ENCODE assay signal across 12 cellular contexts in genomic region chr10:8043569-8044306, GRCh38. TPM values are rescaled to one million over a fixed set of nuclear protein-coding genes. Genes with fewer than 3 reads are reported as not detected.
DNase-seq lines count a peak whose midpoint lies in the region; ATAC-seq, FAIRE-seq and TF ChIP-seq lines count a peak whose summit lies in the region.
"Had no signal": no experiment of that assay in that cellular context is flagged by ENCODE, and none has a peak within 500 bp of the region (broad histone marks: within the 10 kb centered on the region; RNA-seq: fewer than 3 reads in every experiment).

No MANE protein-coding gene starts in this region.

- H3K4me1 ChIP-seq in HUES48 (ENCODE audit: control insufficient read depth, insufficient read depth, low read length) = peaks cover 70% of the 10 kb centered on the region

- DNase-seq in ELF-1 (ENCODE audit: low read depth, low spot score) (peak; percentile 53), brain microvascular endothelial cell (no peak), NCI-H1436 (lab: John Stamatoyannopoulos, UW) (no peak), HTR-8/SVneo (ENCODE audit: insufficient read length, low spot score) (no peak), NCI-H446 (lab: John Stamatoyannopoulos, UW) (no peak), NCI-H774 (lab: John Stamatoyannopoulos, UW) (no peak)
- no peak for DNase-seq in natural killer cell treated with Interleukin-12 subunit alpha and Interleukin-12 subunit beta and Interleukin-15 and Interleukin-18, amount 100 ng/mL, for 72 hours (ENCODE audit: low spot score)
- DNase-seq: NCI-H1048, stomach had no signal

- H3K36me3 Mint-ChIP-seq in natural killer cell treated with Interleukin-12 subunit alpha and Interleukin-12 subunit beta and Interleukin-15 and Interleukin-18, amount 100 ng/mL, for 72 hours = peaks cover 5% of the 10 kb centered on the region

- in situ Hi-C loops in brain microvascular endothelial cell (cut with HindIII; ENCODE audit: low pct_ligation_motif_present, low sequenced_read_pairs) = no loop called here

- no peak overlapping the region for H3K27ac ChIP-seq in HUES48 (ENCODE audit: low read depth, low read length)
- no peak overlapping the region for H3K27ac ChIP-seq in brain microvascular endothelial cell
- H3K27ac ChIP-seq: RWPE1, stomach had no signal

- H3K9ac ChIP-seq in HUES48 (ENCODE audit: low read depth, low read length) = no peak overlapping the region

- H3K9me3 Mint-ChIP-seq in natural killer cell treated with Interleukin-12 subunit alpha and Interleukin-12 subunit beta and Interleukin-15 and Interleukin-18, amount 100 ng/mL, for 72 hours = no peaks in the 10 kb centered on the region

- H3K4me3 Mint-ChIP-seq in natural killer cell treated with Interleukin-12 subunit alpha and Interleukin-12 subunit beta and Interleukin-15 and Interleukin-18, amount 100 ng/mL, for 72 hours = peak overlapping the region; percentile 59

- no peaks in the 10 kb centered on the region for H3K9me3 ChIP-seq in HUES48 (ENCODE audit: control insufficient read depth, insufficient read depth, low read length)
- H3K9me3 ChIP-seq: stomach had no signal

- peaks cover 45 to 68% of the 10 kb centered on the region in 2 donors for H3K4me1 Mint-ChIP-seq in natural killer cell treated with Interleukin-12 subunit alpha and Interleukin-12 subunit beta and Interleukin-15 and Interleukin-18, amount 100 ng/mL, for 72 hours (ENCODE audit: low read depth in 2 of 2)

- H3K27me3 ChIP-seq in HUES48 (ENCODE audit: control insufficient read depth, insufficient read depth, low read length) = peaks cover 100% of the 10 kb centered on the region
- peaks cover 95% of the 10 kb centered on the region for H3K27me3 ChIP-seq in brain microvascular endothelial cell (replicated peaks)

- H3K36me3 ChIP-seq in HUES48 (ENCODE audit: control insufficient read depth, insufficient read depth, low read length) (no peaks in the 10 kb centered on the region), brain microvascular endothelial cell (replicated peaks) (no peaks in the 10 kb centered on the region)
- H3K36me3 ChIP-seq: stomach had no signal

- no peak for ATAC-seq in natural killer cell treated with Interleukin-12 subunit alpha and Interleukin-12 subunit beta and Interleukin-15 and Interleukin-18, amount 100 ng/mL, for 72 hours
- ATAC-seq: left lobe of liver had no signal

- peaks cover 71 to 94% of the 10 kb centered on the region in 2 donors for H3K27me3 Mint-ChIP-seq in natural killer cell treated with Interleukin-12 subunit alpha and Interleukin-12 subunit beta and Interleukin-15 and Interleukin-18, amount 100 ng/mL, for 72 hours

- no peak for FAIRE-seq in HTR-8/SVneo (lab: Jason Lieb, UNC)

- H3K27ac Mint-ChIP-seq in natural killer cell treated with Interleukin-12 subunit alpha and Interleukin-12 subunit beta and Interleukin-15 and Interleukin-18, amount 100 ng/mL, for 72 hours = no peak overlapping the region

- H3K4me3 ChIP-seq in HUES48 (ENCODE audit: low read depth, low read length) (peak overlapping the region; percentile 46), brain microvascular endothelial cell (ENCODE audit: low read depth, low read length) (no peak overlapping the region)

- TF ChIP-seq CTCF in brain microvascular endothelial cell (IDR thresholded peaks at IDR 0.05; ENCODE audit: low read depth, low read length, missing control alignments) = peak; percentile 20

RNA-seq across cellular contexts. Expression of gene GATA3, which starts 10.8 kb away (rescaled TPM):
- 10 to 100 TPM in 1 of 2 donors, 1 to 10 TPM in 1; 7.6 to 10.9 TPM for total RNA-seq in natural killer cell treated with Interleukin-12 subunit alpha and Interleukin-12 subunit beta and Interleukin-15 and Interleukin-18, amount 100 ng/mL, for 72 hours
